ENCODE assay signal across 8 cellular contexts in genomic region chr6:106979435-106979884, GRCh38. TPM values are rescaled to one million over a fixed set of nuclear protein-coding genes. Genes with fewer than 3 reads are reported as not detected.
DNase-seq lines count a peak whose midpoint lies in the region; ATAC-seq and TF ChIP-seq lines count a peak whose summit lies in the region.

No MANE protein-coding gene starts in this region.

- no peak overlapping the region; the same call in 1 of the 2 replicates for H2AFZ ChIP-seq in DND-41 (ENCODE audit: low read depth, low read length)

- DNase-seq in DND-41 (peak; percentile 74), NCI-H526 treated with DMSO at 0.1 percent for 48 hours (lab: John Stamatoyannopoulos, UW) (peak; percentile 66), medulla oblongata (ENCODE audit: extremely low spot score) (peak; percentile 92)
- DNase-seq in activated CD4-positive, alpha-beta memory T cell treated with anti-CD3 and anti-CD28 coated beads, Interleukin-2, amount 10 ng/mL, durations not matched to agents 7 days and 5 days = peak; percentile 82
- DNase-seq in effector CD8-positive, alpha-beta T cell (lab: John Stamatoyannopoulos, UW) = peak; percentile 60
- peak; percentile 54 for DNase-seq in stimulated activated CD8-positive, alpha-beta memory T cell treated with anti-CD3 and anti-CD28 coated beads, Interleukin-12 subunit alpha, Interleukin-12 subunit beta, amount 100 ng/mL, for 4 hours (ENCODE audit: low read depth)

- H3K4me1 ChIP-seq in DND-41 (ENCODE audit: insufficient read depth, low read length) = 0 out of 2 replicates have a peak, but pooled peaks cover 4% of the 10 kb centered on the region

- H3K36me3 ChIP-seq in DND-41 (ENCODE audit: insufficient read depth, low read length) = no peaks in the 10 kb centered on the region

- no peak overlapping the region for H3K9ac ChIP-seq in DND-41 (ENCODE audit: low read depth, low read length)

- H3K27ac Mint-ChIP-seq in activated CD4-positive, alpha-beta memory T cell treated with anti-CD3 and anti-CD28 coated beads, Interleukin-2, amount 10 ng/mL, durations not matched to agents 7 days and 5 days = no peak overlapping the region

- no peaks in the 10 kb centered on the region for H4K20me1 ChIP-seq in DND-41 (ENCODE audit: insufficient read depth, low read length)

- H3K27me3 Mint-ChIP-seq in activated CD4-positive, alpha-beta memory T cell treated with anti-CD3 and anti-CD28 coated beads, Interleukin-2, amount 10 ng/mL, durations not matched to agents 7 days and 5 days = peaks cover 40% of the 10 kb centered on the region

- H3K4me3 ChIP-seq in DND-41 (ENCODE audit: low read depth in 1 of 2, low read length in 2 of 2) = no peak overlapping the region

- H3K9me3 ChIP-seq in DND-41 (ENCODE audit: insufficient read depth, low read length, severe bottlenecking) = no peaks in the 10 kb centered on the region

- H3K27me3 ChIP-seq in DND-41 (ENCODE audit: insufficient read depth, low read length, poor library complexity) = peaks cover 4% of the 10 kb centered on the region

- no peaks in the 10 kb centered on the region for H3K9me3 Mint-ChIP-seq in activated CD4-positive, alpha-beta memory T cell treated with anti-CD3 and anti-CD28 coated beads, Interleukin-2, amount 10 ng/mL, durations not matched to agents 7 days and 5 days

- H3K36me3 Mint-ChIP-seq in activated CD4-positive, alpha-beta memory T cell treated with anti-CD3 and anti-CD28 coated beads, Interleukin-2, amount 10 ng/mL, durations not matched to agents 7 days and 5 days (ENCODE audit: low read depth) = no peaks in the 10 kb centered on the region

- H3K4me1 Mint-ChIP-seq in activated CD4-positive, alpha-beta memory T cell treated with anti-CD3 and anti-CD28 coated beads, Interleukin-2, amount 10 ng/mL, durations not matched to agents 7 days and 5 days = peaks cover 8% of the 10 kb centered on the region

- H3K79me2 ChIP-seq in DND-41 (ENCODE audit: insufficient read depth, low read length) = no peaks in the 10 kb centered on the region

- POLR2A ChIA-PET in activated CD4-positive, alpha-beta memory T cell treated with anti-CD3 and anti-CD28 coated beads, Interleukin-2, amount 10 ng/mL, durations not matched to agents 7 days and 5 days (lab: Charles Lee) = no interaction called here

- no peak overlapping the region for H3K27ac ChIP-seq in DND-41 (ENCODE audit: low read length)

- CTCF ChIA-PET in activated CD4-positive, alpha-beta memory T cell treated with anti-CD3 and anti-CD28 coated beads, Interleukin-2, amount 10 ng/mL, durations not matched to agents 7 days and 5 days (lab: Charles Lee) = interaction anchor here (0.6 to 3.1 kb wide), 30 partner anchors 10 to 756 kb away, joined by 3 to 42 read pairs (median 4); no protein-coding TSS in a partner anchor

- ATAC-seq in DND-41 (ENCODE audit: insufficient read depth, low read depth) (peak; percentile 94), HG03439 (IDR thresholded peaks at IDR 0.05; ENCODE audit: unreplicated experiment) (peak; percentile 65), GM18519 (IDR thresholded peaks at IDR 0.05; ENCODE audit: low FRiP score, unreplicated experiment) (no peak)

- TF ChIP-seq CTCF in DND-41 (IDR thresholded peaks at IDR 0.05; ENCODE audit: borderline replicate concordance, extremely low read depth, low read length, poor library complexity, severe bottlenecking) = peak; percentile 96

- no peak overlapping the region for H3K4me3 Mint-ChIP-seq in activated CD4-positive, alpha-beta memory T cell treated with anti-CD3 and anti-CD28 coated beads, Interleukin-2, amount 10 ng/mL, durations not matched to agents 7 days and 5 days

- 0 out of 2 replicates have a peak overlapping the region, but pooled peaks have one; percentile 32 for H3K4me2 ChIP-seq in DND-41 (ENCODE audit: insufficient read depth, low read length)

RNA-seq across cellular contexts. Expression of gene CD24, which starts 4.9 kb away (rescaled TPM):
- under 1 TPM in 1 of 2 experiments, not detected in 1; 0.40 TPM for total RNA-seq in activated CD4-positive, alpha-beta memory T cell treated with anti-CD3 and anti-CD28 coated beads, Interleukin-2, amount 10 ng/mL, durations not matched to agents 7 days and 5 days

RNA-seq across cellular contexts. Expression of gene MTRES1, which starts 48.5 kb away (rescaled TPM):
- total RNA-seq in activated CD4-positive, alpha-beta memory T cell treated with anti-CD3 and anti-CD28 coated beads, Interleukin-2, amount 10 ng/mL, durations not matched to agents 7 days and 5 days = 10 to 100 TPM; 16.8 to 18.4 TPM
